ENCODE assay signal across 16 cellular contexts in the genomic region with DNA sequence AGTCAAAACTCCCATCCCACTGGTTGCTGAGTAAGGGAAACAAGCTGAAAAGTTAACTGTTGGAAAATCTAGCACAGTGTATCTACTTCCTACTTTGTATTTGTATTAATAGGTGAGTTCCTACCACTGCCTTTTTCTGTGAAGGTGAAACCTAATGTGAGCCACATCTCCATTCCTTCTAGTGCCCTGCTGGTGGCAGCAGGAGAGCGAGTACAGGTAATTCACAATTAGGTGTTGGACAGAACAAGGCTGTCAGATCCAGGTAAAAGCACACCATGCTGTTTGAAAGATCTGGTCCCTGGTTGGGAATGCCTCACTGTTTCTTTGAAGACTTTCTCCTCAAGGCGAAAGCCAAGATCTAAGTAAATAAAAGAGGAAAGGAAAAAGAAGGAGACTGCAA.
DNase-seq lines count a peak whose midpoint lies in the region; ATAC-seq and TF ChIP-seq lines count a peak whose summit lies in the region.
"Had no signal": no experiment of that assay in that cellular context is flagged by ENCODE, and none has a peak within 500 bp of the region (broad histone marks: within the 10 kb centered on the region; RNA-seq: fewer than 3 reads in every experiment).

No MANE protein-coding gene starts in this region.

- H3K9me3 Mint-ChIP-seq in WTC11 (no peaks in the 10 kb centered on the region), nephron progenitor cell (no peaks in the 10 kb centered on the region)
- no peaks in the 10 kb centered on the region for H3K9me3 Mint-ChIP-seq in activated CD4-positive, alpha-beta memory T cell treated with anti-CD3 and anti-CD28 coated beads for 36 hours
- H3K9me3 Mint-ChIP-seq: activated CD4-positive, alpha-beta T cell treated with anti-CD3 and anti-CD28 coated beads, Interleukin-2, amount 10 ng/mL, durations not matched to agents 24 days and 14 days had no signal

- H4K20me1 ChIP-seq in DND-41 (ENCODE audit: insufficient read depth, low read length), result no peaks in the 10 kb centered on the region

- H3K27me3 Mint-ChIP-seq in WTC11 (ENCODE audit: low read depth) (no peaks in the 10 kb centered on the region), nephron progenitor cell (ENCODE audit: low read depth, poor library complexity) (peaks cover 2% of the 10 kb centered on the region)
- H3K27me3 Mint-ChIP-seq in activated CD4-positive, alpha-beta memory T cell treated with anti-CD3 and anti-CD28 coated beads for 36 hours, result no peaks in the 10 kb centered on the region
- H3K27me3 Mint-ChIP-seq: activated CD4-positive, alpha-beta T cell treated with anti-CD3 and anti-CD28 coated beads, Interleukin-2, amount 10 ng/mL, durations not matched to agents 24 days and 14 days; B cell; naive thymus-derived CD8-positive, alpha-beta T cell had no signal

- peak; percentile 38 for TF ChIP-seq CTCF in DND-41 (IDR thresholded peaks at IDR 0.05; ENCODE audit: borderline replicate concordance, extremely low read depth, low read length, poor library complexity, severe bottlenecking)
- TF ChIP-seq CTCF in LNCAP (IDR thresholded peaks at IDR 0.05), result peak; percentile 71
- no peak for TF ChIP-seq CTCF in WTC11 (IDR thresholded peaks at IDR 0.05)
- no peak for TF ChIP-seq CTCF in left lung (IDR thresholded peaks at IDR 0.05)
- no peak for TF ChIP-seq CTCF in nephron progenitor cell (IDR thresholded peaks at IDR 0.05)

- peaks cover 39% of the 10 kb centered on the region for H3K4me1 Mint-ChIP-seq in WTC11
- no peaks in the 10 kb centered on the region for H3K4me1 Mint-ChIP-seq in nephron progenitor cell
- H3K4me1 Mint-ChIP-seq in activated CD4-positive, alpha-beta memory T cell treated with anti-CD3 and anti-CD28 coated beads for 36 hours (ENCODE audit: low read depth), result no peaks in the 10 kb centered on the region
- H3K4me1 Mint-ChIP-seq: naive thymus-derived CD8-positive, alpha-beta T cell had no signal

- CTCF ChIA-PET in WTC11 (lab: Charles Lee), result interaction anchor here (1.0 kb wide), 1 partner anchor 11 kb away, joined by 3 read pairs; no protein-coding TSS in a partner anchor
- CTCF ChIA-PET in activated CD4-positive, alpha-beta memory T cell treated with anti-CD3 and anti-CD28 coated beads for 36 hours (lab: Charles Lee), result no interaction called here

- H3K9me3 ChIP-seq in DND-41 (ENCODE audit: insufficient read depth, low read length, severe bottlenecking) (no peaks in the 10 kb centered on the region), left lung (no peaks in the 10 kb centered on the region)

- no peaks in the 10 kb centered on the region for H3K36me3 ChIP-seq in DND-41 (ENCODE audit: insufficient read depth, low read length)
- no peaks in the 10 kb centered on the region for H3K36me3 ChIP-seq in left lung
- H3K36me3 ChIP-seq: cardiac muscle cell had no signal

- peaks cover 73% of the 10 kb centered on the region for H3K4me1 ChIP-seq in DND-41 (ENCODE audit: insufficient read depth, low read length)
- no peaks in the 10 kb centered on the region for H3K4me1 ChIP-seq in left lung

- POLR2A ChIA-PET in WTC11 (lab: Charles Lee), result no interaction called here
- POLR2A ChIA-PET in activated CD4-positive, alpha-beta memory T cell treated with anti-CD3 and anti-CD28 coated beads for 36 hours (lab: Charles Lee), result no interaction called here

- peak overlapping the region; percentile 53 for H3K27ac ChIP-seq in DND-41 (ENCODE audit: low read length)
- H3K27ac ChIP-seq in left lung, result no peak overlapping the region
- H3K27ac ChIP-seq: cardiac muscle cell, skin epidermis had no signal

- H3K4me3 Mint-ChIP-seq in WTC11 (no peak overlapping the region), nephron progenitor cell (no peak overlapping the region)
- H3K4me3 Mint-ChIP-seq in activated CD4-positive, alpha-beta memory T cell treated with anti-CD3 and anti-CD28 coated beads for 36 hours, result no peak overlapping the region
- H3K4me3 Mint-ChIP-seq: activated CD4-positive, alpha-beta T cell treated with anti-CD3 and anti-CD28 coated beads, Interleukin-2, amount 10 ng/mL, durations not matched to agents 24 days and 14 days; B cell; naive thymus-derived CD8-positive, alpha-beta T cell had no signal

- no peak overlapping the region for H3K9ac ChIP-seq in DND-41 (ENCODE audit: low read depth, low read length)

- peak overlapping the region; percentile 28 for H2AFZ ChIP-seq in DND-41 (ENCODE audit: low read depth, low read length)

- H3K27me3 ChIP-seq in DND-41 (ENCODE audit: insufficient read depth, low read length, poor library complexity) (no peaks in the 10 kb centered on the region), left lung (no peaks in the 10 kb centered on the region)
- H3K27me3 ChIP-seq: cardiac muscle cell had no signal

- intact Hi-C loops in left lung (cut with DNase I), result no loop called here
- intact Hi-C loops in activated CD4-positive, alpha-beta memory T cell treated with anti-CD3 and anti-CD28 coated beads for 36 hours (cut with micrococcal nuclease), result no loop called here

- H3K4me2 ChIP-seq in DND-41 (ENCODE audit: insufficient read depth, low read length), result no peak overlapping the region

- no peak overlapping the region for H3K27ac Mint-ChIP-seq in WTC11
- no peak overlapping the region for H3K27ac Mint-ChIP-seq in nephron progenitor cell
- no peak overlapping the region for H3K27ac Mint-ChIP-seq in activated CD4-positive, alpha-beta memory T cell treated with anti-CD3 and anti-CD28 coated beads for 36 hours
- H3K27ac Mint-ChIP-seq: activated CD4-positive, alpha-beta T cell treated with anti-CD3 and anti-CD28 coated beads, Interleukin-2, amount 10 ng/mL, durations not matched to agents 24 days and 14 days; B cell; naive thymus-derived CD8-positive, alpha-beta T cell had no signal

- H3K4me3 ChIP-seq in DND-41 (ENCODE audit: low read depth in 1 of 2, low read length in 2 of 2) (no peak overlapping the region), left lung (no peak overlapping the region)
- H3K4me3 ChIP-seq: cardiac muscle cell, skin epidermis had no signal

- ATAC-seq in DND-41 (ENCODE audit: insufficient read depth, low read depth), result no peak
- peak; percentile 88 for ATAC-seq in WTC11
- peak; percentile 77 for ATAC-seq in left lung
- ATAC-seq: HCT116; naive thymus-derived CD8-positive, alpha-beta T cell had no signal

- H3K36me3 Mint-ChIP-seq in WTC11, result no peaks in the 10 kb centered on the region
- no peaks in the 10 kb centered on the region for H3K36me3 Mint-ChIP-seq in nephron progenitor cell (ENCODE audit: low read depth)
- H3K36me3 Mint-ChIP-seq in activated CD4-positive, alpha-beta memory T cell treated with anti-CD3 and anti-CD28 coated beads for 36 hours, result no peaks in the 10 kb centered on the region
- H3K36me3 Mint-ChIP-seq: naive thymus-derived CD8-positive, alpha-beta T cell had no signal

- DNase-seq in DND-41, result no peak
- DNase-seq in WTC11 (ENCODE audit: low spot score), result no peak
- DNase-seq in left lung, result no peak
- DNase-seq in nephron progenitor cell, result no peak
- DNase-seq in dermis blood vessel endothelial cell, result no peak
- no peak for DNase-seq in activated CD4-positive, alpha-beta T cell treated with anti-CD3 and anti-CD28 coated beads for 4 hours
- no peak for DNase-seq in activated CD4-positive, alpha-beta memory T cell treated with anti-CD3 and anti-CD28 coated beads for 36 hours
- DNase-seq: activated CD4-positive, alpha-beta T cell treated with anti-CD3 and anti-CD28 coated beads, Interleukin-2, amount 10 ng/mL, durations not matched to agents 24 days and 14 days; activated effector memory CD4-positive, alpha-beta T cell treated with Interleukin-2 at 50 U/mL for 16 hours; naive thymus-derived CD8-positive, alpha-beta T cell; NCI-H446 treated with DMSO at 0.1 percent for 48 hours had no signal

- H3K79me2 ChIP-seq in DND-41 (ENCODE audit: insufficient read depth, low read length), result no peaks in the 10 kb centered on the region

TF ChIP-seq in WTC11, 78 proteins besides CTCF, POLR2A, EP300 and RAD21:
- TF ChIP-seq ZNF121 (CRISPR knock-in tag; IDR thresholded peaks at IDR 0.05) (peak; percentile 98), RORB (CRISPR knock-in tag; IDR thresholded peaks at IDR 0.05) (no peak), MYBL2 (CRISPR knock-in tag; IDR thresholded peaks at IDR 0.05) (no peak), FOXK1 (CRISPR knock-in tag; IDR thresholded peaks at IDR 0.05) (no peak), ZBTB21 (CRISPR knock-in tag; IDR thresholded peaks at IDR 0.05; ENCODE audit: borderline replicate concordance) (no peak)
- TF ChIP-seq, protein P1, sequence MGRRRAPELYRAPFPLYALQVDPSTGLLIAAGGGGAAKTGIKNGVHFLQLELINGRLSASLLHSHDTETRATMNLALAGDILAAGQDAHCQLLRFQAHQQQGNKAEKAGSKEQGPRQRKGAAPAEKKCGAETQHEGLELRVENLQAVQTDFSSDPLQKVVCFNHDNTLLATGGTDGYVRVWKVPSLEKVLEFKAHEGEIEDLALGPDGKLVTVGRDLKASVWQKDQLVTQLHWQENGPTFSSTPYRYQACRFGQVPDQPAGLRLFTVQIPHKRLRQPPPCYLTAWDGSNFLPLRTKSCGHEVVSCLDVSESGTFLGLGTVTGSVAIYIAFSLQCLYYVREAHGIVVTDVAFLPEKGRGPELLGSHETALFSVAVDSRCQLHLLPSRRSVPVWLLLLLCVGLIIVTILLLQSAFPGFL (CRISPR knock-in tag; IDR thresholded peaks at IDR 0.05; ENCODE audit: borderline replicate concordance), result no peak
- TF ChIP-seq, protein P2, sequence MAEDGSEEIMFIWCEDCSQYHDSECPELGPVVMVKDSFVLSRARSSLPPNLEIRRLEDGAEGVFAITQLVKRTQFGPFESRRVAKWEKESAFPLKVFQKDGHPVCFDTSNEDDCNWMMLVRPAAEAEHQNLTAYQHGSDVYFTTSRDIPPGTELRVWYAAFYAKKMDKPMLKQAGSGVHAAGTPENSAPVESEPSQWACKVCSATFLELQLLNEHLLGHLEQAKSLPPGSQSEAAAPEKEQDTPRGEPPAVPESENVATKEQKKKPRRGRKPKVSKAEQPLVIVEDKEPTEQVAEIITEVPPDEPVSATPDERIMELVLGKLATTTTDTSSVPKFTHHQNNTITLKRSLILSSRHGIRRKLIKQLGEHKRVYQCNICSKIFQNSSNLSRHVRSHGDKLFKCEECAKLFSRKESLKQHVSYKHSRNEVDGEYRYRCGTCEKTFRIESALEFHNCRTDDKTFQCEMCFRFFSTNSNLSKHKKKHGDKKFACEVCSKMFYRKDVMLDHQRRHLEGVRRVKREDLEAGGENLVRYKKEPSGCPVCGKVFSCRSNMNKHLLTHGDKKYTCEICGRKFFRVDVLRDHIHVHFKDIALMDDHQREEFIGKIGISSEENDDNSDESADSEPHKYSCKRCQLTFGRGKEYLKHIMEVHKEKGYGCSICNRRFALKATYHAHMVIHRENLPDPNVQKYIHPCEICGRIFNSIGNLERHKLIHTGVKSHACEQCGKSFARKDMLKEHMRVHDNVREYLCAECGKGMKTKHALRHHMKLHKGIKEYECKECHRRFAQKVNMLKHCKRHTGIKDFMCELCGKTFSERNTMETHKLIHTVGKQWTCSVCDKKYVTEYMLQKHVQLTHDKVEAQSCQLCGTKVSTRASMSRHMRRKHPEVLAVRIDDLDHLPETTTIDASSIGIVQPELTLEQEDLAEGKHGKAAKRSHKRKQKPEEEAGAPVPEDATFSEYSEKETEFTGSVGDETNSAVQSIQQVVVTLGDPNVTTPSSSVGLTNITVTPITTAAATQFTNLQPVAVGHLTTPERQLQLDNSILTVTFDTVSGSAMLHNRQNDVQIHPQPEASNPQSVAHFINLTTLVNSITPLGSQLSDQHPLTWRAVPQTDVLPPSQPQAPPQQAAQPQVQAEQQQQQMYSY (CRISPR knock-in tag; IDR thresholded peaks at IDR 0.05), result no peak

Comparison
In these comparisons a context has a peak if more than half of its experiments do, and no peak if none do; other contexts are left out.
1. CTCF ChIP-seq: peak in DND-41 (single experiment) and LNCAP (single experiment); none in WTC11 (single experiment), left lung (0 of 2) and nephron progenitor cell (single experiment).